13 cellular contexts compared by ENCODE assay signal in genomic region chr10:70726909-70727495, GRCh38.
"Had no signal": no experiment of that assay in that cellular context is flagged by ENCODE, and none has a peak within 500 bp of the region (broad histone marks: within the 10 kb centered on the region; RNA-seq: fewer than 3 reads in every experiment).

No MANE protein-coding gene starts in this region.

- DNase-seq: activated B cell treated with CpG ODN at 0.5 μM for 24 hours; activated CD4-positive, alpha-beta T cell treated with anti-CD3 and anti-CD28 coated beads, Interleukin-2, amount 10 ng/mL, durations not matched to agents 7 days and 5 days; activated CD8-positive, alpha-beta memory T cell treated with anti-CD3 and anti-CD28 coated beads for 24 hours; activated naive CD4-positive, alpha-beta T cell treated with Interleukin-2 at 50 U/mL for 16 hours; activated naive CD8-positive, alpha-beta T cell treated with anti-CD3 and anti-CD28 coated beads, Interleukin-2, amount 50 U/mL, for 24 hours; dermis blood vessel endothelial cell; endodermal cell; islet precursor cell; left lung; stimulated activated CD4-positive, alpha-beta T cell treated with anti-CD3 and anti-CD28 coated beads, Interleukin-15, amount 100 ng/mL, for 24 hours; stimulated activated CD4-positive, alpha-beta T cell treated with anti-CD3 and anti-CD28 coated beads, Interleukin-4, amount 100 ng/mL, for 4 hours; T-helper 17 cell; transverse colon had no signal

- ATAC-seq: activated naive CD8-positive, alpha-beta T cell treated with anti-CD3 and anti-CD28 coated beads, Interleukin-2, amount 50 U/mL, for 24 hours; left lung; T-helper 17 cell had no signal
